ENCODE assay signal across 2 cellular contexts in the genomic region with DNA sequence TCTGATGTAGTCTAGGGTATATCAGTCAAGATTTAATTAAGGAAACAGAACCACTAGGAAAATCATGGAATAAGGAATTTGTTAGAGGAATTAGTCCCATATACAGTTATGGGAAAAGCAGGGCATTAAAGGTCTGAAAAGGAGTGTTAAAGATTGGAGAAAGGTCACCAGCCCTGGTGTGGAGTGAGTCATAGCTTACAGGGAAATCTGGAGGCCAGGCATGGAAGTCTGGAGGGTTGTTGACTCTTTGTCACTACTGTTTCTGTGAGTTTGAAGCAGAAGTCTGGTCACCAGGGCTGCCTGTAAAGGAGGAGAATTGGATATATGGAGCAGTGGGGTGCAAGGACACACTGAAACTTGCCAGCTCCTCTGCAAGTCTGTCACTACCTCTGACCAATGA.
TF ChIP-seq lines count a peak whose summit lies in the region.

No MANE protein-coding gene starts in this region.

TF ChIP-seq in GM23338, 12 proteins besides CTCF, POLR2A, EP300 and RAD21 (continues in another document):
- TF ChIP-seq, protein P1, sequence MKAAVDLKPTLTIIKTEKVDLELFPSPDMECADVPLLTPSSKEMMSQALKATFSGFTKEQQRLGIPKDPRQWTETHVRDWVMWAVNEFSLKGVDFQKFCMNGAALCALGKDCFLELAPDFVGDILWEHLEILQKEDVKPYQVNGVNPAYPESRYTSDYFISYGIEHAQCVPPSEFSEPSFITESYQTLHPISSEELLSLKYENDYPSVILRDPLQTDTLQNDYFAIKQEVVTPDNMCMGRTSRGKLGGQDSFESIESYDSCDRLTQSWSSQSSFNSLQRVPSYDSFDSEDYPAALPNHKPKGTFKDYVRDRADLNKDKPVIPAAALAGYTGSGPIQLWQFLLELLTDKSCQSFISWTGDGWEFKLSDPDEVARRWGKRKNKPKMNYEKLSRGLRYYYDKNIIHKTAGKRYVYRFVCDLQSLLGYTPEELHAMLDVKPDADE (IDR thresholded peaks at IDR 0.05) = no peak
- no peak for TF ChIP-seq NANOG (IDR thresholded peaks at IDR 0.05; ENCODE audit: borderline replicate concordance)
- no peak for TF ChIP-seq STAT1 (IDR thresholded peaks at IDR 0.05; ENCODE audit: unreplicated experiment)
- TF ChIP-seq, protein P2, sequence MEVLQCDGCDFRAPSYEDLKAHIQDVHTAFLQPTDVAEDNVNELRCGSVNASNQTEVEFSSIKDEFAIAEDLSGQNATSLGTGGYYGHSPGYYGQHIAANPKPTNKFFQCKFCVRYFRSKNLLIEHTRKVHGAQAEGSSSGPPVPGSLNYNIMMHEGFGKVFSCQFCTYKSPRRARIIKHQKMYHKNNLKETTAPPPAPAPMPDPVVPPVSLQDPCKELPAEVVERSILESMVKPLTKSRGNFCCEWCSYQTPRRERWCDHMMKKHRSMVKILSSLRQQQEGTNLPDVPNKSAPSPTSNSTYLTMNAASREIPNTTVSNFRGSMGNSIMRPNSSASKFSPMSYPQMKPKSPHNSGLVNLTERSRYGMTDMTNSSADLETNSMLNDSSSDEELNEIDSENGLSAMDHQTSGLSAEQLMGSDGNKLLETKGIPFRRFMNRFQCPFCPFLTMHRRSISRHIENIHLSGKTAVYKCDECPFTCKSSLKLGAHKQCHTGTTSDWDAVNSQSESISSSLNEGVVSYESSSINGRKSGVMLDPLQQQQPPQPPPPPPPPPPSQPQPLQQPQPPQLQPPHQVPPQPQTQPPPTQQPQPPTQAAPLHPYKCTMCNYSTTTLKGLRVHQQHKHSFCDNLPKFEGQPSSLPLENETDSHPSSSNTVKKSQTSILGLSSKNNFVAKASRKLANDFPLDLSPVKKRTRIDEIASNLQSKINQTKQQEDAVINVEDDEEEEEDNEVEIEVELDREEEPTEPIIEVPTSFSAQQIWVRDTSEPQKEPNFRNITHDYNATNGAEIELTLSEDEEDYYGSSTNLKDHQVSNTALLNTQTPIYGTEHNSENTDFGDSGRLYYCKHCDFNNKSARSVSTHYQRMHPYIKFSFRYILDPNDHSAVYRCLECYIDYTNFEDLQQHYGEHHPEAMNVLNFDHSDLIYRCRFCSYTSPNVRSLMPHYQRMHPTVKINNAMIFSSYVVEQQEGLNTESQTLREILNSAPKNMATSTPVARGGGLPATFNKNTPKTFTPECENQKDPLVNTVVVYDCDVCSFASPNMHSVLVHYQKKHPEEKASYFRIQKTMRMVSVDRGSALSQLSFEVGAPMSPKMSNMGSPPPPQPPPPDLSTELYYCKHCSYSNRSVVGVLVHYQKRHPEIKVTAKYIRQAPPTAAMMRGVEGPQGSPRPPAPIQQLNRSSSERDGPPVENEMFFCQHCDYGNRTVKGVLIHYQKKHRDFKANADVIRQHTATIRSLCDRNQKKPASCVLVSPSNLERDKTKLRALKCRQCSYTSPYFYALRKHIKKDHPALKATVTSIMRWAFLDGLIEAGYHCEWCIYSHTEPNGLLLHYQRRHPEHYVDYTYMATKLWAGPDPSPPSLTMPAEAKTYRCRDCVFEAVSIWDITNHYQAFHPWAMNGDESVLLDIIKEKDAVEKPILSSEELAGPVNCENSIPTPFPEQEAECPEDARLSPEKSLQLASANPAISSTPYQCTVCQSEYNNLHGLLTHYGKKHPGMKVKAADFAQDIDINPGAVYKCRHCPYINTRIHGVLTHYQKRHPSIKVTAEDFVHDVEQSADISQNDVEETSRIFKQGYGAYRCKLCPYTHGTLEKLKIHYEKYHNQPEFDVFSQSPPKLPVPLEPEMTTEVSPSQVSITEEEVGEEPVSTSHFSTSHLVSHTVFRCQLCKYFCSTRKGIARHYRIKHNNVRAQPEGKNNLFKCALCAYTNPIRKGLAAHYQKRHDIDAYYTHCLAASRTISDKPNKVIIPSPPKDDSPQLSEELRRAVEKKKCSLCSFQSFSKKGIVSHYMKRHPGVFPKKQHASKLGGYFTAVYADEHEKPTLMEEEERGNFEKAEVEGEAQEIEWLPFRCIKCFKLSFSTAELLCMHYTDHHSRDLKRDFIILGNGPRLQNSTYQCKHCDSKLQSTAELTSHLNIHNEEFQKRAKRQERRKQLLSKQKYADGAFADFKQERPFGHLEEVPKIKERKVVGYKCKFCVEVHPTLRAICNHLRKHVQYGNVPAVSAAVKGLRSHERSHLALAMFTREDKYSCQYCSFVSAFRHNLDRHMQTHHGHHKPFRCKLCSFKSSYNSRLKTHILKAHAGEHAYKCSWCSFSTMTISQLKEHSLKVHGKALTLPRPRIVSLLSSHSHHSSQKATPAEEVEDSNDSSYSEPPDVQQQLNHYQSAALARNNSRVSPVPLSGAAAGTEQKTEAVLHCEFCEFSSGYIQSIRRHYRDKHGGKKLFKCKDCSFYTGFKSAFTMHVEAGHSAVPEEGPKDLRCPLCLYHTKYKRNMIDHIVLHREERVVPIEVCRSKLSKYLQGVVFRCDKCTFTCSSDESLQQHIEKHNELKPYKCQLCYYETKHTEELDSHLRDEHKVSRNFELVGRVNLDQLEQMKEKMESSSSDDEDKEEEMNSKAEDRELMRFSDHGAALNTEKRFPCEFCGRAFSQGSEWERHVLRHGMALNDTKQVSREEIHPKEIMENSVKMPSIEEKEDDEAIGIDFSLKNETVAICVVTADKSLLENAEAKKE (CRISPR knock-in tag; IDR thresholded peaks at IDR 0.05) = no peak
- no peak for TF ChIP-seq CREB1 (CRISPR knock-in tag; IDR thresholded peaks at IDR 0.05; ENCODE audit: low read depth)
- TF ChIP-seq EZH2 (IDR thresholded peaks at IDR 0.05; ENCODE audit: low read depth, unreplicated experiment) = no peak
- TF ChIP-seq ZNF114 (CRISPR knock-in tag; IDR thresholded peaks at IDR 0.05) = no peak
- no peak for TF ChIP-seq POLR2AphosphoS5 (IDR thresholded peaks at IDR 0.05; ENCODE audit: low read depth)
- TF ChIP-seq, protein P3, sequence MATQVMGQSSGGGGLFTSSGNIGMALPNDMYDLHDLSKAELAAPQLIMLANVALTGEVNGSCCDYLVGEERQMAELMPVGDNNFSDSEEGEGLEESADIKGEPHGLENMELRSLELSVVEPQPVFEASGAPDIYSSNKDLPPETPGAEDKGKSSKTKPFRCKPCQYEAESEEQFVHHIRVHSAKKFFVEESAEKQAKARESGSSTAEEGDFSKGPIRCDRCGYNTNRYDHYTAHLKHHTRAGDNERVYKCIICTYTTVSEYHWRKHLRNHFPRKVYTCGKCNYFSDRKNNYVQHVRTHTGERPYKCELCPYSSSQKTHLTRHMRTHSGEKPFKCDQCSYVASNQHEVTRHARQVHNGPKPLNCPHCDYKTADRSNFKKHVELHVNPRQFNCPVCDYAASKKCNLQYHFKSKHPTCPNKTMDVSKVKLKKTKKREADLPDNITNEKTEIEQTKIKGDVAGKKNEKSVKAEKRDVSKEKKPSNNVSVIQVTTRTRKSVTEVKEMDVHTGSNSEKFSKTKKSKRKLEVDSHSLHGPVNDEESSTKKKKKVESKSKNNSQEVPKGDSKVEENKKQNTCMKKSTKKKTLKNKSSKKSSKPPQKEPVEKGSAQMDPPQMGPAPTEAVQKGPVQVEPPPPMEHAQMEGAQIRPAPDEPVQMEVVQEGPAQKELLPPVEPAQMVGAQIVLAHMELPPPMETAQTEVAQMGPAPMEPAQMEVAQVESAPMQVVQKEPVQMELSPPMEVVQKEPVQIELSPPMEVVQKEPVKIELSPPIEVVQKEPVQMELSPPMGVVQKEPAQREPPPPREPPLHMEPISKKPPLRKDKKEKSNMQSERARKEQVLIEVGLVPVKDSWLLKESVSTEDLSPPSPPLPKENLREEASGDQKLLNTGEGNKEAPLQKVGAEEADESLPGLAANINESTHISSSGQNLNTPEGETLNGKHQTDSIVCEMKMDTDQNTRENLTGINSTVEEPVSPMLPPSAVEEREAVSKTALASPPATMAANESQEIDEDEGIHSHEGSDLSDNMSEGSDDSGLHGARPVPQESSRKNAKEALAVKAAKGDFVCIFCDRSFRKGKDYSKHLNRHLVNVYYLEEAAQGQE (IDR thresholded peaks at IDR 0.05; ENCODE audit: unreplicated experiment) = no peak
- no peak for TF ChIP-seq EZH2phosphoT487 (IDR thresholded peaks at IDR 0.05; ENCODE audit: unreplicated experiment)

TF ChIP-seq in HepG2, 621 proteins besides CTCF, POLR2A, EP300 and RAD21 (continued from another document):
- TF ChIP-seq RARA (CRISPR knock-in tag; IDR thresholded peaks at IDR 0.05) (peak; percentile 20; the same call in 1 of the 2 replicates), SAP130 (CRISPR knock-in tag; IDR thresholded peaks at IDR 0.05; ENCODE audit: low read depth) (peak; percentile 36; the same call in 1 of the 2 replicates), ZNF589 (CRISPR knock-in tag; conservative IDR thresholded peaks at IDR 0.05) (no peak), FOSL2 (CRISPR knock-in tag; IDR thresholded peaks at IDR 0.05) (peak; percentile 78), ZNF720 (CRISPR knock-in tag; IDR thresholded peaks at IDR 0.05) (no peak), SP4 (CRISPR knock-in tag; IDR thresholded peaks at IDR 0.05) (peak; percentile 27; the same call in 1 of the 2 replicates)
